Comparison of ENCODE assay signal across 8 cellular contexts in genomic region chr22:36344106-36344827, GRCh38. TPM values are rescaled to one million over a fixed set of nuclear protein-coding genes. Genes with fewer than 3 reads are reported as not detected.
DNase-seq lines count a peak whose midpoint lies in the region; ATAC-seq and TF ChIP-seq lines count a peak whose summit lies in the region.

No MANE protein-coding gene starts in this region.

- POLR2A ChIA-PET in PC-3 (lab: Charles Lee; ENCODE audit: unreplicated experiment) = no interaction called here

- no peaks in the 10 kb centered on the region; the same call in 1 of the 2 replicates for H3K4me1 ChIP-seq in DND-41 (ENCODE audit: insufficient read depth, low read length)
- no peaks in the 10 kb centered on the region for H3K4me1 ChIP-seq in PC-3 (ENCODE audit: insufficient read depth, low read length)

- H4K20me1 ChIP-seq in DND-41 (ENCODE audit: insufficient read depth, low read length) = peaks cover 60% of the 10 kb centered on the region
- peaks cover 65% of the 10 kb centered on the region for H4K20me1 ChIP-seq in PC-3 (ENCODE audit: low read length)

- CTCF ChIA-PET in PC-3 (lab: Charles Lee) = no interaction called here

- intact Hi-C loops in PC-3 (cut with micrococcal nuclease) = no loop called here

- TF ChIP-seq CTCF in DND-41 (IDR thresholded peaks at IDR 0.05; ENCODE audit: borderline replicate concordance, extremely low read depth, low read length, poor library complexity, severe bottlenecking) = no peak
- no peak for TF ChIP-seq CTCF in PC-3 (conservative IDR thresholded peaks at IDR 0.05; ENCODE audit: low read depth, low read length)

- no peaks in the 10 kb centered on the region for H3K27me3 ChIP-seq in DND-41 (ENCODE audit: insufficient read depth, low read length, poor library complexity)
- H3K27me3 ChIP-seq in PC-3 (ENCODE audit: low read length) = no peaks in the 10 kb centered on the region

- H3K9ac ChIP-seq in DND-41 (ENCODE audit: low read depth, low read length) (no peak overlapping the region), PC-3 (ENCODE audit: low read length) (no peak overlapping the region)

- H3K36me3 ChIP-seq in DND-41 (ENCODE audit: insufficient read depth, low read length) (peaks cover 88% of the 10 kb centered on the region), PC-3 (ENCODE audit: low read depth, low read length) (peaks cover 54% of the 10 kb centered on the region)

- H3K27ac ChIP-seq in DND-41 (ENCODE audit: low read length) (0 out of 2 replicates have a peak overlapping the region, but pooled peaks have one; percentile 18), PC-3 (ENCODE audit: low read length) (no peak overlapping the region)

- peak; percentile 44; the same call in 1 of the 3 replicates for ATAC-seq in DND-41 (ENCODE audit: insufficient read depth, low read depth)
- no peak for ATAC-seq in PC-3
- no peak for ATAC-seq in GM21423 (IDR thresholded peaks at IDR 0.05; ENCODE audit: unreplicated experiment)

- H3K79me2 ChIP-seq in DND-41 (ENCODE audit: insufficient read depth, low read length) (peaks cover 81% of the 10 kb centered on the region), PC-3 (ENCODE audit: low read length) (peaks cover 92% of the 10 kb centered on the region)

- BruUV-seq in PC-3 (replicated peaks; lab: Mats Ljungman, UMichigan) = no TSS peak

- no peaks in the 10 kb centered on the region for H3F3A ChIP-seq in PC-3 (ENCODE audit: low read length, unreplicated experiment)

- H3K4me3 ChIP-seq in DND-41 (ENCODE audit: low read depth in 1 of 2, low read length in 2 of 2) = no peak overlapping the region
- H3K4me3 ChIP-seq in PC-3 (ENCODE audit: low read length) = no peak overlapping the region

- H3K4me2 ChIP-seq in DND-41 (ENCODE audit: insufficient read depth, low read length) (no peak overlapping the region), PC-3 (ENCODE audit: low read length) (no peak overlapping the region)

- H3K9me3 ChIP-seq in DND-41 (ENCODE audit: insufficient read depth, low read length, severe bottlenecking) (no peaks in the 10 kb centered on the region), PC-3 (ENCODE audit: low read length) (no peaks in the 10 kb centered on the region)

- no peaks in the 10 kb centered on the region for H3K9me2 ChIP-seq in PC-3 (replicated peaks; ENCODE audit: low read length)

- H2AFZ ChIP-seq in DND-41 (ENCODE audit: low read depth, low read length) (no peak overlapping the region), PC-3 (ENCODE audit: low read length) (no peak overlapping the region)

- no peak for DNase-seq in DND-41
- DNase-seq in activated T-cell treated with anti-CD3 and anti-CD28 coated beads, Interleukin-2, amount 50 U/mL, for 48 hours = peak; percentile 82
- peak; percentile 78 to 86 for DNase-seq in hippocampal formation (lab: John Stamatoyannopoulos, UW)
- peak; percentile 73 to 74 for DNase-seq in stimulated activated CD4-positive, alpha-beta T cell treated with anti-CD3 and anti-CD28 coated beads, Interleukin-2, amount 100 ng/mL, for 24 hours
- no peak for DNase-seq in UCSD-AML1 (lab: John Stamatoyannopoulos, UW; ENCODE audit: unreplicated experiment)
- DNase-seq in NCI-H446 (lab: John Stamatoyannopoulos, UW) = no peak
- no peak for DNase-seq in PC-3

RNA-seq across cellular contexts. Expression of gene MYH9, which starts 43.5 kb away (rescaled TPM):
- total RNA-seq in PC-3 (2014; rRNA removed) = 357 and 546 TPM in 2 replicates

Comparison
In these comparisons a context has a peak if more than half of its experiments do, and no peak if none do; other contexts are left out.
1. DNase-seq: peak in activated T-cell treated with anti-CD3 and anti-CD28 coated beads, Interleukin-2, amount 50 U/mL, for 48 hours (2 of 2), hippocampal formation (2 of 2) and stimulated activated CD4-positive, alpha-beta T cell treated with anti-CD3 and anti-CD28 coated beads, Interleukin-2, amount 100 ng/mL, for 24 hours (2 of 2); none in DND-41 (single experiment), UCSD-AML1 (single experiment), NCI-H446 (0 of 2) and PC-3 (single experiment).